14 cellular contexts compared by ENCODE assay signal in the genomic region with DNA sequence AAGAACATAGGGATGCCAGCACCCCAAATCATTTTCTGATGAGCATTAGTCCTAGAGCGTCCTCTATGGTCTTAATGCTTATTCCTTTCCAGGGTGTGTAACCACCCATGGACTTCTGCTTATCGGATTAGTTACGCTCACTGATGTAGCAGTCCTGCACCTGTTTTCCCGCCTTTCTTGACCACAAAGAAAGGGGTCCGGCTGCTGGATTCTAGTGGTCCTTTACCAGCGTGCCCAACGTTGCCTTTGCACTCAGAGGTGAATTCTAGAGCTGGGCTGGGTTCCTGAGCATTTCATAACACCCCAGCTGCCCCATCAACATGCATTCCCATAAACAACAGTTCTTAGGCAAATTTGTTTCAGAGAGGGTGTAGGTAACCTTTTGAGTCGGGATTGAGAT. TPM values are rescaled to one million over a fixed set of nuclear protein-coding genes. Genes with fewer than 3 reads are reported as not detected.
"Had no signal": no experiment of that assay in that cellular context is flagged by ENCODE, and none has a peak within 500 bp of the region (broad histone marks: within the 10 kb centered on the region; RNA-seq: fewer than 3 reads in every experiment).

No MANE protein-coding gene starts in this region.

RNA-seq across cellular contexts. Expression of a gene that starts 56.3 kb away (rescaled TPM):
- total RNA-seq: activated naive CD4-positive, alpha-beta T cell treated with anti-CD3 and anti-CD28 coated beads for 36 hours; activated naive CD4-positive, alpha-beta T cell treated with anti-CD3 and anti-CD28 coated beads, Interleukin-2, amount 50 U/mL, for 72 hours; activated naive CD8-positive, alpha-beta T cell treated with anti-CD3 and anti-CD28 coated beads for 36 hours; activated naive CD8-positive, alpha-beta T cell treated with anti-CD3 and anti-CD28 coated beads, Interleukin-2, amount 10 ng/mL, durations not matched to agents 7 days and 5 days; activated T-cell treated with anti-CD3 and anti-CD28 coated beads, Interleukin-2, amount 50 U/mL, for 4 hours; activated T-cell treated with anti-CD3 and anti-CD28 coated beads, Interleukin-2, amount 50 U/mL, for 72 hours; activated T-helper 1 cell treated with anti-CD3 and anti-CD28 coated beads, Interleukin-12 subunit alpha, Interleukin-12 subunit beta, Interleukin-2, Interleukin-4 antibody, amounts not matched to agents 30 ng/mL and 10 ng/mL and 1 ng/mL, durations not matched to agents 14 hours and 24 hours and 36 hours; activated T-helper 17 cell treated with anti-CD3 and anti-CD28 coated beads, Interleukin-2, amount 50 U/mL, for 72 hours; activated T-helper 2 cell treated with anti-CD3 and anti-CD28 coated beads, Interferon-gamma antibody, Interleukin-2, Interleukin-4, amounts not matched to agents 10 μg/mL and 5 μg/mL and 100 μg/mL, durations not matched to agents 14 hours and 24 hours and 36 hours; ascending aorta; astrocyte; body of pancreas; cardiac muscle cell; cardiac septum had no signal
- polyA plus RNA-seq: cardiac muscle cell had no signal
